Comparison of ENCODE assay signal across 10 cellular contexts in genomic region chr5:170305646-170306025, GRCh38. TPM values are rescaled to one million over a fixed set of nuclear protein-coding genes. Genes with fewer than 3 reads are reported as not detected.
"Had no signal": no experiment of that assay in that cellular context is flagged by ENCODE, and none has a peak within 500 bp of the region (broad histone marks: within the 10 kb centered on the region; RNA-seq: fewer than 3 reads in every experiment).

No MANE protein-coding gene starts in this region.

- H3K9me3 ChIP-seq: esophagus squamous epithelium, spleen had no signal

- H3K4me1 ChIP-seq: parathyroid adenoma had no signal

- H2AFZ ChIP-seq: parathyroid adenoma had no signal

- H3K9ac ChIP-seq: parathyroid adenoma had no signal

- H3K36me3 ChIP-seq: esophagus squamous epithelium, spleen had no signal

- DNase-seq: activated gamma-delta T cell; activated naive CD8-positive, alpha-beta T cell treated with anti-CD3 and anti-CD28 coated beads, Interleukin-2, amount 10 ng/mL, durations not matched to agents 7 days and 5 days; activated T-cell treated with anti-CD3 and anti-CD28 coated beads, Interleukin-2, amount 50 U/mL, for 1 hour; esophagus squamous epithelium; spleen had no signal

- ATAC-seq: left lobe of liver, SK-N-SH treated with all-trans-retinoic acid at 6 μM for 48 hours had no signal

- H3K27me3 ChIP-seq: spleen had no signal

- H3K27ac ChIP-seq: esophagus squamous epithelium, parathyroid adenoma had no signal

- H3K4me3 ChIP-seq: esophagus squamous epithelium, spleen had no signal

- H3K79me2 ChIP-seq: parathyroid adenoma had no signal

RNA-seq across cellular contexts. Expression of gene LCP2, which starts 8.1 kb away (rescaled TPM):
- total RNA-seq: neural crest cell, renal cortical epithelial cell had no signal
